ENCODE assay signal across 8 cellular contexts in genomic region chr9:33164921-33165262, GRCh38. TPM values are rescaled to one million over a fixed set of nuclear protein-coding genes. Genes with fewer than 3 reads are reported as not detected.
DNase-seq lines count a peak whose midpoint lies in the region; ATAC-seq and TF ChIP-seq lines count a peak whose summit lies in the region.
"Not testable (repeated sequence)": the region's sequence is repeated elsewhere in the genome, so short reads cannot be mapped to it uniquely, and the experiment has no call there.

No MANE protein-coding gene starts in this region.

- not testable (repeated sequence) for H2AFZ ChIP-seq in MM.1S (ENCODE audit: low read length); mesenchymal stem cell (ENCODE audit: low read depth, low read length)

- not testable (repeated sequence) for H3K9me2 ChIP-seq in MM.1S (replicated peaks; ENCODE audit: insufficient read depth, low read length)

- peaks cover 0 to 20% of the 10 kb centered on the region in 2 donors for H3K36me3 Mint-ChIP-seq in CD4-positive, alpha-beta memory T cell
- not testable (repeated sequence) for H3K36me3 Mint-ChIP-seq in activated CD8-positive, alpha-beta memory T cell treated with anti-CD3 and anti-CD28 coated beads, Interleukin-2, amount 10 ng/mL, durations not matched to agents 7 days and 5 days; type B pancreatic cell

- H3K27ac Mint-ChIP-seq in CD4-positive, alpha-beta memory T cell = peak overlapping the region; percentile 96 to 99 (median 97)
- peak overlapping the region; percentile 91 for H3K27ac Mint-ChIP-seq in activated CD8-positive, alpha-beta memory T cell treated with anti-CD3 and anti-CD28 coated beads, Interleukin-2, amount 10 ng/mL, durations not matched to agents 7 days and 5 days
- H3K27ac Mint-ChIP-seq in type B pancreatic cell = peak overlapping the region; percentile 97

- peak overlapping the region; percentile 53 to 99 for H3K4me3 ChIP-seq in CD4-positive, alpha-beta memory T cell (ENCODE audit: low read length in 2 of 2)
- H3K4me3 ChIP-seq in MM.1S (ENCODE audit: low read length) = peak overlapping the region; percentile 93
- H3K4me3 ChIP-seq in breast epithelium = peak overlapping the region; percentile 89 to 91 (median 90)
- H3K4me3 ChIP-seq in fibroblast of pulmonary artery (replicated peaks; ENCODE audit: low read depth, low read length) = peak overlapping the region; percentile 99
- peak overlapping the region in 1 of 2 experiments; percentile 88 for H3K4me3 ChIP-seq in mesenchymal stem cell (ENCODE audit: insufficient read depth in 1 of 2, low read depth in 1 of 2, low read length in 2 of 2)
- H3K4me3 ChIP-seq in rectal smooth muscle tissue (ENCODE audit: low read length) = peak overlapping the region; percentile 90

- H3K9ac ChIP-seq in MM.1S (ENCODE audit: low read length) (peak overlapping the region; percentile 91; the same call in 1 of the 2 replicates), mesenchymal stem cell (ENCODE audit: low read length) (peak overlapping the region; percentile 96)
- H3K9ac ChIP-seq in rectal smooth muscle tissue (ENCODE audit: low read length) = not testable (repeated sequence)

- TF ChIP-seq POLR2A in breast epithelium (IDR thresholded peaks at IDR 0.05) = not testable (repeated sequence)

- not testable (repeated sequence) for H3K9me3 ChIP-seq in CD4-positive, alpha-beta memory T cell (ENCODE audit: control insufficient read depth in 1 of 2, low read length in 2 of 2); MM.1S (replicated peaks; ENCODE audit: insufficient read depth, low read length); breast epithelium; mesenchymal stem cell (ENCODE audit: control insufficient read depth, low read length)

- ATAC-seq in activated CD8-positive, alpha-beta memory T cell treated with anti-CD3 and anti-CD28 coated beads, Interleukin-2, amount 10 ng/mL, durations not matched to agents 7 days and 5 days = not testable (repeated sequence)

- not testable (repeated sequence) for H2BK120ac ChIP-seq in mesenchymal stem cell (ENCODE audit: low read depth, low read length)

- not testable (repeated sequence) for H4K20me1 ChIP-seq in MM.1S (ENCODE audit: insufficient read depth, low read length)

- peak overlapping the region; percentile 90 to 95 (median 92) for H3K4me3 Mint-ChIP-seq in CD4-positive, alpha-beta memory T cell
- H3K4me3 Mint-ChIP-seq in activated CD8-positive, alpha-beta memory T cell treated with anti-CD3 and anti-CD28 coated beads, Interleukin-2, amount 10 ng/mL, durations not matched to agents 7 days and 5 days = peak overlapping the region; percentile 93
- peak overlapping the region; percentile 95 for H3K4me3 Mint-ChIP-seq in type B pancreatic cell

- not testable (repeated sequence) for H3K36me3 ChIP-seq in CD4-positive, alpha-beta memory T cell (ENCODE audit: insufficient read depth, low read length); MM.1S (replicated peaks; ENCODE audit: insufficient read depth, low read length); breast epithelium; mesenchymal stem cell (ENCODE audit: control insufficient read depth in 1 of 2, insufficient read depth in 2 of 2, low read depth in 1 of 2, low read length in 2 of 2); rectal smooth muscle tissue (ENCODE audit: control insufficient read depth, insufficient read depth, low read length)

- H2BK12ac ChIP-seq in mesenchymal stem cell (ENCODE audit: low read length in 2 of 2) = not testable (repeated sequence)

- not testable (repeated sequence) for H4K91ac ChIP-seq in mesenchymal stem cell (ENCODE audit: low read length)

- peak overlapping the region in 1 of 2 experiments; percentile 57 for H3K18ac ChIP-seq in mesenchymal stem cell (ENCODE audit: low read depth in 1 of 2, low read length in 2 of 2)

- not testable (repeated sequence) for H2BK15ac ChIP-seq in mesenchymal stem cell (ENCODE audit: low read depth, poor library complexity, severe bottlenecking)

- 96% methylated on average over 1 of the region's 7 CpGs for WGBS in mesenchymal stem cell

- peaks cover 69% of the 10 kb centered on the region for H3K79me2 ChIP-seq in MM.1S (ENCODE audit: low read length)

- intact Hi-C loops in CD4-positive, alpha-beta memory T cell (cut with micrococcal nuclease) = loop anchor here (5.0 kb wide), 3 partner anchors 33 to 1212 kb away; partner anchors contain the start of genes MYORG and NDUFB6
- intact Hi-C loops in breast epithelium (cut with DNase I; ENCODE audit: low total_unique reads) = loop anchor here (5.0 kb wide), 1 partner anchor 83 kb away; no protein-coding TSS in a partner anchor

- peak overlapping the region; percentile 93 for H3K27ac ChIP-seq in CD4-positive, alpha-beta memory T cell (ENCODE audit: low read depth, low read length)
- H3K27ac ChIP-seq in MM.1S (ENCODE audit: low read length) (peak overlapping the region; percentile 85; the same call in 1 of the 2 replicates), breast epithelium (peak overlapping the region; percentile 98 to 99), rectal smooth muscle tissue (ENCODE audit: low read depth, low read length) (peak overlapping the region; percentile 93)
- H3K27ac ChIP-seq in mesenchymal stem cell (ENCODE audit: low read length, poor library complexity, severe bottlenecking) = not testable (repeated sequence)

- not testable (repeated sequence) for H2AK5ac ChIP-seq in mesenchymal stem cell (ENCODE audit: low read length, severe bottlenecking)

- TF ChIP-seq CTCF in MM.1S (IDR thresholded peaks at IDR 0.05; ENCODE audit: low read length); breast epithelium (IDR thresholded peaks at IDR 0.05); fibroblast of pulmonary artery (IDR thresholded peaks at IDR 0.05; ENCODE audit: low read length, missing control alignments); type B pancreatic cell (conservative IDR thresholded peaks at IDR 0.05): not testable (repeated sequence)

- not testable (repeated sequence) for H3K79me1 ChIP-seq in mesenchymal stem cell (replicated peaks; ENCODE audit: low read length, poor library complexity, severe bottlenecking)

- DNase-seq in CD4-positive, alpha-beta memory T cell = peak in 1 of 5 donors; percentile 37
- DNase-seq in MM.1S; activated CD8-positive, alpha-beta memory T cell treated with anti-CD3 and anti-CD28 coated beads, Interleukin-2, amount 10 ng/mL, durations not matched to agents 7 days and 5 days; breast epithelium (ENCODE audit: low spot score in 2 of 2); fibroblast of pulmonary artery (ENCODE audit: low read depth); mesenchymal stem cell; type B pancreatic cell (ENCODE audit: extremely low spot score, unreplicated experiment): not testable (repeated sequence)

- H4K8ac ChIP-seq in mesenchymal stem cell (ENCODE audit: low read length) = not testable (repeated sequence)

- H3K4me1 Mint-ChIP-seq in CD4-positive, alpha-beta memory T cell = peaks cover 61 to 83% (median 70%) of the 10 kb centered on the region in 4 donors
- peaks cover 72% of the 10 kb centered on the region for H3K4me1 Mint-ChIP-seq in activated CD8-positive, alpha-beta memory T cell treated with anti-CD3 and anti-CD28 coated beads, Interleukin-2, amount 10 ng/mL, durations not matched to agents 7 days and 5 days
- H3K4me1 Mint-ChIP-seq in type B pancreatic cell (ENCODE audit: unreplicated experiment) = peaks cover 52% of the 10 kb centered on the region

- not testable (repeated sequence) for H3K9me3 Mint-ChIP-seq in CD4-positive, alpha-beta memory T cell; activated CD8-positive, alpha-beta memory T cell treated with anti-CD3 and anti-CD28 coated beads, Interleukin-2, amount 10 ng/mL, durations not matched to agents 7 days and 5 days (ENCODE audit: low read depth); type B pancreatic cell

- H3K27me3 ChIP-seq in CD4-positive, alpha-beta memory T cell (ENCODE audit: insufficient read depth, low read length); MM.1S (replicated peaks; ENCODE audit: insufficient read depth, low read length); breast epithelium; mesenchymal stem cell (ENCODE audit: control insufficient read depth in 1 of 2, insufficient read depth in 1 of 2, low read length in 2 of 2); rectal smooth muscle tissue (ENCODE audit: control insufficient read depth, insufficient read depth, low read length): not testable (repeated sequence)

- H3F3A ChIP-seq in MM.1S (ENCODE audit: insufficient read depth, low read length) = peaks cover 45% of the 10 kb centered on the region

- H2BK5ac ChIP-seq in mesenchymal stem cell (ENCODE audit: low read depth, low read length, poor library complexity, severe bottlenecking) = not testable (repeated sequence)

- not testable (repeated sequence) for H3K27me3 Mint-ChIP-seq in CD4-positive, alpha-beta memory T cell; activated CD8-positive, alpha-beta memory T cell treated with anti-CD3 and anti-CD28 coated beads, Interleukin-2, amount 10 ng/mL, durations not matched to agents 7 days and 5 days; type B pancreatic cell

- H3K4me2 ChIP-seq in MM.1S (ENCODE audit: low read depth, low read length) = peak overlapping the region; percentile 98
- H3K4me2 ChIP-seq in mesenchymal stem cell (ENCODE audit: low read length, poor library complexity, severe bottlenecking) = not testable (repeated sequence)

- POLR2A ChIA-PET in CD4-positive, alpha-beta memory T cell (lab: Charles Lee; ENCODE audit: partially characterized antibody) = interaction anchor here (1.1 to 14.4 kb wide), 4 partner anchors 9 to 139 kb away, joined by 5 to 376 read pairs (median 21); partner anchors contain the start of gene DNAJA1

- not testable (repeated sequence) for H3K4ac ChIP-seq in mesenchymal stem cell (ENCODE audit: low read depth in 1 of 2, low read length in 2 of 2)

- CTCF ChIA-PET in CD4-positive, alpha-beta memory T cell (lab: Charles Lee; ENCODE audit: partially characterized antibody) = not testable (repeated sequence)
- CTCF ChIA-PET in activated CD8-positive, alpha-beta memory T cell treated with anti-CD3 and anti-CD28 coated beads, Interleukin-2, amount 10 ng/mL, durations not matched to agents 7 days and 5 days (lab: Charles Lee) = interaction anchor here (0.6 kb wide), 1 partner anchor 26 kb away, joined by 3 read pairs; no protein-coding TSS in a partner anchor

- H3K23ac ChIP-seq in mesenchymal stem cell (ENCODE audit: low read length in 2 of 2) = not testable (repeated sequence)

- H3K4me1 ChIP-seq in CD4-positive, alpha-beta memory T cell (ENCODE audit: insufficient read depth, low read length) = peaks cover 71% of the 10 kb centered on the region
- H3K4me1 ChIP-seq in MM.1S (ENCODE audit: low read length) = peaks cover 46% of the 10 kb centered on the region
- H3K4me1 ChIP-seq in breast epithelium = peaks cover 21 to 47% of the 10 kb centered on the region in 2 donors
- peaks cover 37% of the 10 kb centered on the region for H3K4me1 ChIP-seq in mesenchymal stem cell (ENCODE audit: control insufficient read depth, insufficient read depth, low read depth, low read length)
- peaks cover 32% of the 10 kb centered on the region for H3K4me1 ChIP-seq in rectal smooth muscle tissue (ENCODE audit: control insufficient read depth, insufficient read depth, low read length)

- H3K14ac ChIP-seq in mesenchymal stem cell (ENCODE audit: low read length in 2 of 2) = not testable (repeated sequence)

RNA-seq across cellular contexts. Expression of gene B4GALT1, which starts 2.2 kb away (rescaled TPM):
- 10 to 100 TPM; 54.1 to 56.0 TPM for total RNA-seq in CD4-positive, alpha-beta memory T cell
- 10 to 100 TPM; 16.6 to 32.0 TPM for polyA plus RNA-seq in CD4-positive, alpha-beta memory T cell
- 10 to 100 TPM; 33.8 to 35.2 TPM for total RNA-seq in activated CD8-positive, alpha-beta memory T cell treated with anti-CD3 and anti-CD28 coated beads, Interleukin-2, amount 10 ng/mL, durations not matched to agents 7 days and 5 days
- 10 to 100 TPM; 60.8 to 81.8 (median 66.2) TPM for total RNA-seq in breast epithelium
- polyA plus RNA-seq in mesenchymal stem cell (2013, experiment 1 of 2) = 58.5 TPM
- polyA plus RNA-seq in mesenchymal stem cell (2013, experiment 2 of 2) = 58.1 TPM
- total RNA-seq in type B pancreatic cell (ENCODE audit: low replicate concordance) = 91.9 and 150 TPM in 2 replicates
